Comparison of ENCODE assay signal across 14 cellular contexts in the genomic region with DNA sequence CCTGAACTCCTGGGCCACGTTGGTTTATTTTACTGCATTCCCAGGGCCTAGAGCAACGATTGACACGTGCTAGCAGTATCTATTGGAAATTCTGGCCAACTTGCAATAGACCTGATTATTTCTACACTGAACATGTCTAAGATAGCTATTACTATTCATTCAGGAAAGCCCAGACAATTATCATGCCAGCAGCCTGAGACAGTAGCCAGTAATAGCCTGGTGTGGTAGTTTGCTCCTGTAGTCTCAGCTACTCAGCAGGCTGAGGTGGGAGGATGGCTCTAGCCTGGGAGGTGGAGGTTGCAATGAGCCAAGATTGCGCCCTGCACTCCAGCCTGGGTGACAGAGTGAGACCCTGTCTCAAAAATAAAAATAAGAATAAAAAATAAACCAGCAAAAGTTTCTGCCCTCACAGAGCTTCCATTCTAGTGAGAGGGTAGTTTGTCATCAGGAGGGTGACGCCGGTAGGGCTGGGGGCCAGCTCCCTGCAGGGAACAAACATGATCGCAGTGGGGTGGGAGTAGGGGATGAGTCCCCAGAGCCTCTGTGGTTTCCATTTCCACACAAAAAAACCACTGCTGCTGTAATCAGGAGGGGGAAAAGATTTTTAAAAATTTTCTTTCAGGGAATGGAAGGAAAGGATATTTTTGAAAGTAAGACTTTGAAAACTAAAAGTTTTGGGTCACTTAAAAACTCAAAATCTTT. TPM values are rescaled to one million over a fixed set of nuclear protein-coding genes. Genes with fewer than 3 reads are reported as not detected.
DNase-seq lines count a peak whose midpoint lies in the region; ATAC-seq and TF ChIP-seq lines count a peak whose summit lies in the region.
"Had no signal": no experiment of that assay in that cellular context is flagged by ENCODE, and none has a peak within 500 bp of the region (broad histone marks: within the 10 kb centered on the region; RNA-seq: fewer than 3 reads in every experiment).

No MANE protein-coding gene starts in this region.

- no peaks in the 10 kb centered on the region for H3K9me3 Mint-ChIP-seq in CD4-positive, alpha-beta T cell
- no peaks in the 10 kb centered on the region for H3K9me3 Mint-ChIP-seq in activated CD4-positive, alpha-beta memory T cell treated with anti-CD3 and anti-CD28 coated beads, Interleukin-2, amount 10 ng/mL, durations not matched to agents 7 days and 5 days
- H3K9me3 Mint-ChIP-seq in memory B cell = no peaks in the 10 kb centered on the region
- no peaks in the 10 kb centered on the region for H3K9me3 Mint-ChIP-seq in endodermal cell

- WGBS in endodermal cell (ENCODE audit: insufficient coverage in 1 of 2, insufficient read length in 1 of 2), 2 experiments = 97% methylated on average over 6 of the region's 7 CpGs; no CpG with 5 or more reads in 1 of the 2 experiments
- 89 to 95% methylated on average over 7 of the region's 7 CpGs for WGBS in testis, 2 donors
- WGBS in stomach, 5 donors = 84 to 92% (median 87%) methylated on average over 7 of the region's 7 CpGs

- peak overlapping the region; percentile 97 for H3K27ac Mint-ChIP-seq in CD4-positive, alpha-beta T cell
- peak overlapping the region; percentile 72 for H3K27ac Mint-ChIP-seq in activated CD4-positive, alpha-beta memory T cell treated with anti-CD3 and anti-CD28 coated beads, Interleukin-2, amount 10 ng/mL, durations not matched to agents 7 days and 5 days
- H3K27ac Mint-ChIP-seq in memory B cell (peak overlapping the region; percentile 88), endodermal cell (no peak overlapping the region)

- H3K4me1 Mint-ChIP-seq in CD4-positive, alpha-beta T cell (ENCODE audit: low read depth) = peaks cover 82% of the 10 kb centered on the region
- peaks cover 65% of the 10 kb centered on the region for H3K4me1 Mint-ChIP-seq in activated CD4-positive, alpha-beta memory T cell treated with anti-CD3 and anti-CD28 coated beads, Interleukin-2, amount 10 ng/mL, durations not matched to agents 7 days and 5 days
- H3K4me1 Mint-ChIP-seq in memory B cell (peaks cover 54% of the 10 kb centered on the region), endodermal cell (peaks cover 2% of the 10 kb centered on the region)

- TF ChIP-seq CTCF in CD4-positive, alpha-beta T cell (IDR thresholded peaks at IDR 0.05) = no peak
- TF ChIP-seq CTCF in endodermal cell (conservative IDR thresholded peaks at IDR 0.05) (no peak), testis (IDR thresholded peaks at IDR 0.05) (no peak), stomach (IDR thresholded peaks at IDR 0.05) (no peak)

- H3K4me1 ChIP-seq in BLaER1 (peaks cover 60% of the 10 kb centered on the region), endodermal cell (ENCODE audit: control insufficient read depth, insufficient read depth, low read length) (no peaks in the 10 kb centered on the region), testis (no peaks in the 10 kb centered on the region), stomach (peaks cover 0 to 44% (median 16%) of the 10 kb centered on the region in 4 donors)

- no peak for TF ChIP-seq POLR2A in testis (IDR thresholded peaks at IDR 0.05)
- TF ChIP-seq POLR2A in stomach (IDR thresholded peaks at IDR 0.05) = no peak

- H3K27me3 ChIP-seq in BLaER1 (no peaks in the 10 kb centered on the region), endodermal cell (ENCODE audit: control insufficient read depth, insufficient read depth, low read length, poor library complexity, severe bottlenecking) (no peaks in the 10 kb centered on the region), testis (no peaks in the 10 kb centered on the region), stomach (no peaks in the 10 kb centered on the region)
- no peaks in the 10 kb centered on the region for H3K27me3 ChIP-seq in CD4-positive, alpha-beta T cell (ENCODE audit: control insufficient read depth, insufficient read depth, low read length)
- H3K27me3 ChIP-seq: left lung had no signal

- POLR2A ChIA-PET in CD4-positive, alpha-beta T cell (lab: Charles Lee) = interaction anchor here (0.8 to 5.4 kb wide), 8 partner anchors 12 to 82 kb away, joined by 3 to 38 read pairs (median 4); partner anchors contain the start of gene CASP10
- POLR2A ChIA-PET in activated CD4-positive, alpha-beta memory T cell treated with anti-CD3 and anti-CD28 coated beads, Interleukin-2, amount 10 ng/mL, durations not matched to agents 7 days and 5 days (lab: Charles Lee) = interaction anchor here (0.7 to 10.4 kb wide), 16 partner anchors 10 to 1005 kb away, joined by 3 to 290 read pairs (median 4); partner anchors contain the start of genes ALS2, CFLAR, CLK1 and FLACC1

- H3K4me3 ChIP-seq in BLaER1 (no peak overlapping the region), endodermal cell (ENCODE audit: low read length) (no peak overlapping the region), testis (no peak overlapping the region), stomach (no peak overlapping the region)
- H3K4me3 ChIP-seq: left lung had no signal

- CTCF ChIA-PET in CD4-positive, alpha-beta T cell (lab: Charles Lee) = interaction anchor here (1.2 to 9.0 kb wide), 3 partner anchors 13 to 99 kb away, joined by 3 to 86 read pairs (median 5); no protein-coding TSS in a partner anchor
- CTCF ChIA-PET in activated CD4-positive, alpha-beta memory T cell treated with anti-CD3 and anti-CD28 coated beads, Interleukin-2, amount 10 ng/mL, durations not matched to agents 7 days and 5 days (lab: Charles Lee) = interaction anchor here (0.7 to 8.9 kb wide), 7 partner anchors 9 to 99 kb away, joined by 3 to 105 read pairs (median 17); partner anchors contain the start of gene CASP10

- peak overlapping the region; percentile 87 for H3K4me3 Mint-ChIP-seq in CD4-positive, alpha-beta T cell
- H3K4me3 Mint-ChIP-seq in activated CD4-positive, alpha-beta memory T cell treated with anti-CD3 and anti-CD28 coated beads, Interleukin-2, amount 10 ng/mL, durations not matched to agents 7 days and 5 days = peak overlapping the region; percentile 60
- H3K4me3 Mint-ChIP-seq in memory B cell (no peak overlapping the region), endodermal cell (no peak overlapping the region)

- peaks cover 72% of the 10 kb centered on the region for H3K36me3 Mint-ChIP-seq in CD4-positive, alpha-beta T cell (ENCODE audit: low read depth)
- H3K36me3 Mint-ChIP-seq in activated CD4-positive, alpha-beta memory T cell treated with anti-CD3 and anti-CD28 coated beads, Interleukin-2, amount 10 ng/mL, durations not matched to agents 7 days and 5 days (ENCODE audit: low read depth) = peaks cover 72% of the 10 kb centered on the region
- H3K36me3 Mint-ChIP-seq in memory B cell = peaks cover 25% of the 10 kb centered on the region
- H3K36me3 Mint-ChIP-seq in endodermal cell (ENCODE audit: low read depth) = no peaks in the 10 kb centered on the region

- H3K36me3 ChIP-seq in BLaER1 (peaks cover 41% of the 10 kb centered on the region), endodermal cell (ENCODE audit: control insufficient read depth, insufficient read depth, low read length) (no peaks in the 10 kb centered on the region), testis (ENCODE audit: low read depth, missing control alignments) (no peaks in the 10 kb centered on the region), stomach (peaks cover 12 to 37% (median 34%) of the 10 kb centered on the region in 4 donors)

- no peak for DNase-seq in CD4-positive, alpha-beta T cell
- no peak for DNase-seq in activated CD4-positive, alpha-beta memory T cell treated with anti-CD3 and anti-CD28 coated beads, Interleukin-2, amount 10 ng/mL, durations not matched to agents 7 days and 5 days
- DNase-seq in memory B cell (ENCODE audit: low spot score in 2 of 2) (no peak), endodermal cell (no peak), testis (no peak), stomach (no peak)
- DNase-seq: activated CD8-positive, alpha-beta memory T cell treated with anti-CD3 and anti-CD28 coated beads for 24 hours; KBM-7; left lung; NCI-H1436 treated with DMSO at 0.1 percent for 48 hours; NCI-H510A; SIG-M5; T1000 had no signal

- H3K9me3 ChIP-seq in BLaER1 (no peaks in the 10 kb centered on the region), endodermal cell (ENCODE audit: control insufficient read depth, low read length) (no peaks in the 10 kb centered on the region), testis (no peaks in the 10 kb centered on the region), stomach (no peaks in the 10 kb centered on the region)
- H3K9me3 ChIP-seq in CD4-positive, alpha-beta T cell (ENCODE audit: control insufficient read depth, low read length) = no peaks in the 10 kb centered on the region
- H3K9me3 ChIP-seq: left lung had no signal

- H4K20me1 ChIP-seq in BLaER1 = peaks cover 35% of the 10 kb centered on the region

- no peak for ATAC-seq in CD4-positive, alpha-beta T cell (ENCODE audit: poor library complexity)
- no peak for ATAC-seq in memory B cell (ENCODE audit: low read depth)
- ATAC-seq: left lung had no signal

- intact Hi-C loops in CD4-positive, alpha-beta T cell (cut with DNase I, micrococcal nuclease) = loop anchor here in 1 of 2 experiments (5.0 kb wide), 1 partner anchor 188 kb away; the partner anchor contains the start of genes STRADB and TRAK2
- intact Hi-C loops in testis (cut with DNase I; ENCODE audit: low total_unique reads) (no loop called here), stomach (cut with DNase I; ENCODE audit: low total_unique reads) (no loop called here)

- H3K27ac ChIP-seq in BLaER1 (no peak overlapping the region), endodermal cell (ENCODE audit: low read depth, low read length) (no peak overlapping the region), testis (no peak overlapping the region), stomach (no peak overlapping the region)
- H3K27ac ChIP-seq in CD4-positive, alpha-beta T cell (ENCODE audit: low read depth, low read length) = no peak overlapping the region
- H3K27ac ChIP-seq: left lung had no signal

- no peaks in the 10 kb centered on the region for H3K27me3 Mint-ChIP-seq in CD4-positive, alpha-beta T cell
- no peaks in the 10 kb centered on the region for H3K27me3 Mint-ChIP-seq in activated CD4-positive, alpha-beta memory T cell treated with anti-CD3 and anti-CD28 coated beads, Interleukin-2, amount 10 ng/mL, durations not matched to agents 7 days and 5 days
- H3K27me3 Mint-ChIP-seq in memory B cell (no peaks in the 10 kb centered on the region), endodermal cell (ENCODE audit: insufficient read depth) (no peaks in the 10 kb centered on the region)

- no peak overlapping the region for H3K9ac ChIP-seq in BLaER1
- no peak overlapping the region for H3K9ac ChIP-seq in endodermal cell (ENCODE audit: extremely low read depth, low read length, poor library complexity, severe bottlenecking)

- TF ChIP-seq EP300 in stomach (IDR thresholded peaks at IDR 0.05) = no peak

- H3K4me2 ChIP-seq in BLaER1 = peak overlapping the region; percentile 61

RNA-seq across cellular contexts. Expression of gene CASP8, which starts 4.3 kb away (rescaled TPM):
- total RNA-seq in CD4-positive, alpha-beta T cell = 100 to 1,000 TPM; 172 to 175 TPM
- total RNA-seq in activated CD4-positive, alpha-beta memory T cell treated with anti-CD3 and anti-CD28 coated beads, Interleukin-2, amount 10 ng/mL, durations not matched to agents 7 days and 5 days = 100 to 1,000 TPM in 1 of 2 experiments, 10 to 100 TPM in 1; 99.8 to 102 TPM
- total RNA-seq in endodermal cell (1 to 10 TPM; 5.4 to 9.0 TPM), testis (10 to 100 TPM in 1 of 2 donors, 1 to 10 TPM in 1; 7.4 to 12.5 TPM), stomach (10 to 100 TPM in 4 of 5 donors, 1 to 10 TPM in 1; 6.4 to 32.3 (median 17.0) TPM)
- 1.4 TPM for polyA plus RNA-seq in endodermal cell (2013, experiment 1 of 2)
- 0.75 TPM for polyA plus RNA-seq in endodermal cell (2013, experiment 2 of 2)
- polyA plus RNA-seq in testis (ENCODE audit: insufficient read depth, low read depth, low replicate concordance) (9.1 TPM), stomach (10 to 100 TPM in 1 of 3 donors, 1 to 10 TPM in 2; 8.0 to 11.3 (median 8.6) TPM)

Comparison
In these comparisons a context has a peak if more than half of its experiments do, and no peak if none do; other contexts are left out.
1. H3K4me3 Mint-ChIP-seq: peak in CD4-positive, alpha-beta T cell (single experiment) and activated CD4-positive, alpha-beta memory T cell treated with anti-CD3 and anti-CD28 coated beads, Interleukin-2, amount 10 ng/mL, durations not matched to agents 7 days and 5 days (single experiment); none in memory B cell (single experiment) and endodermal cell (single experiment).